Comparison of ENCODE assay signal across 28 cellular contexts in genomic region chr17:82180776-82181528, GRCh38. TPM values are rescaled to one million over a fixed set of nuclear protein-coding genes. Genes with fewer than 3 reads are reported as not detected.
DNase-seq lines count a peak whose midpoint lies in the region; ATAC-seq, FAIRE-seq and TF ChIP-seq lines count a peak whose summit lies in the region.
"Had no signal": no experiment of that assay in that cellular context is flagged by ENCODE, and none has a peak within 500 bp of the region (broad histone marks: within the 10 kb centered on the region; RNA-seq: fewer than 3 reads in every experiment).

No MANE protein-coding gene starts in this region.

- peaks cover 0 to 4% of the 10 kb centered on the region in 2 experiments; a peak in 1 of 4 replicates for H3K79me1 ChIP-seq in IMR-90 (ENCODE audit: low read depth in 1 of 2, low read length in 2 of 2)

- no peak overlapping the region for H2AFZ ChIP-seq in IMR-90 (replicated peaks; ENCODE audit: low read length, poor library complexity)

- H3K9ac ChIP-seq in IMR-90 (ENCODE audit: low read depth, low read length): no peak overlapping the region
- H3K9ac ChIP-seq: BLaER1 treated with 17β-estradiol and CSF1 and Interleukin-3, amounts not matched to agents 10 nM and 100 nM; KMS-11 had no signal

- H3K4me1 ChIP-seq in A549 (no peaks in the 10 kb centered on the region), IMR-90 (ENCODE audit: control insufficient read depth, insufficient read depth, low read length) (no peaks in the 10 kb centered on the region), lower lobe of right lung (no peaks in the 10 kb centered on the region)
- H3K4me1 ChIP-seq: SJSA1 had no signal

- no peak overlapping the region for H3K23ac ChIP-seq in IMR-90 (ENCODE audit: low read depth, low read length)

- H3K4me3 ChIP-seq in A549: no peak overlapping the region
- no peak overlapping the region for H3K4me3 ChIP-seq in IMR-90 (ENCODE audit: insufficient read depth, low read depth, low read length)
- no peak overlapping the region for H3K4me3 ChIP-seq in lower lobe of right lung
- H3K4me3 ChIP-seq: BLaER1 treated with 17β-estradiol and CSF1 and Interleukin-3, amounts not matched to agents 10 nM and 100 nM; SJSA1 had no signal

- no peaks in the 10 kb centered on the region for H3K27me3 Mint-ChIP-seq in central memory CD8-positive, alpha-beta T cell
- H3K27me3 Mint-ChIP-seq: CD4-positive, alpha-beta T cell had no signal

- H4K8ac ChIP-seq in IMR-90 (ENCODE audit: low read depth in 2 of 2, low read length in 2 of 2): no peak overlapping the region

- no peak overlapping the region for H2AK5ac ChIP-seq in IMR-90 (ENCODE audit: low read depth, low read length)

- H3K27me3 ChIP-seq in IMR-90 (ENCODE audit: control insufficient read depth, insufficient read depth, low read length): no peaks in the 10 kb centered on the region
- no peaks in the 10 kb centered on the region for H3K27me3 ChIP-seq in lower lobe of right lung (ENCODE audit: low read depth)
- H3K27me3 ChIP-seq: BLaER1 treated with 17β-estradiol and CSF1 and Interleukin-3, amounts not matched to agents 10 nM and 100 nM; SJSA1 had no signal

- H3K9me3 Mint-ChIP-seq in central memory CD8-positive, alpha-beta T cell: no peaks in the 10 kb centered on the region
- H3K9me3 Mint-ChIP-seq: CD4-positive, alpha-beta T cell had no signal

- no peaks in the 10 kb centered on the region for H3K4me1 Mint-ChIP-seq in central memory CD8-positive, alpha-beta T cell

- H3K4me2 ChIP-seq in A549 (no peak overlapping the region), IMR-90 (ENCODE audit: low read depth, low read length) (no peak overlapping the region)
- H3K4me2 ChIP-seq: KMS-11 had no signal

- no peak overlapping the region for H2BK20ac ChIP-seq in IMR-90 (ENCODE audit: low read depth, low read length)

- WGBS in A549 (ENCODE audit: missing lambda C conversion rate): 95% methylated on average over 31 of the region's 31 CpGs
- WGBS in IMR-90 (ENCODE audit: extremely low coverage in 2 of 2, insufficient read length in 1 of 2), 2 experiments: 95% methylated on average over 23 of the region's 31 CpGs; no CpG with 5 or more reads in 1 of the 2 experiments

- no peak for TF ChIP-seq CTCF in A549 (IDR thresholded peaks at IDR 0.05)
- no peak for TF ChIP-seq CTCF in IMR-90 (conservative IDR thresholded peaks at IDR 0.05; ENCODE audit: low read depth, low read length)
- no peak for TF ChIP-seq CTCF in lower lobe of right lung (IDR thresholded peaks at IDR 0.05)

- no peak overlapping the region for H2BK15ac ChIP-seq in IMR-90 (ENCODE audit: low read depth, low read length)

- H3K36me3 ChIP-seq in IMR-90 (ENCODE audit: control insufficient read depth, insufficient read depth, low read length) (peaks cover 37% of the 10 kb centered on the region), lower lobe of right lung (peaks cover 62% of the 10 kb centered on the region)

- H3K4ac ChIP-seq in IMR-90 (ENCODE audit: low read depth, low read length): no peak overlapping the region

- H2BK120ac ChIP-seq in IMR-90 (ENCODE audit: low read depth, low read length): no peak overlapping the region

- H2AK9ac ChIP-seq in IMR-90 (replicated peaks; ENCODE audit: low read depth, low read length, poor library complexity): no peak overlapping the region

- no peak for FAIRE-seq in A549 (lab: Jason Lieb, UNC)
- FAIRE-seq: A204.1, D721Med, GM12891, HTR-8/SVneo had no signal

- H3K27ac Mint-ChIP-seq in central memory CD8-positive, alpha-beta T cell (ENCODE audit: low read depth): peak overlapping the region; percentile 26
- H3K27ac Mint-ChIP-seq: CD4-positive, alpha-beta T cell had no signal

- TF ChIP-seq EP300 in A549 (IDR thresholded peaks at IDR 0.05): no peak

- DNase-seq in A549 (ENCODE audit: low read depth in 1 of 2, low spot score in 1 of 2) (no peak), IMR-90 (no peak), medulla oblongata (ENCODE audit: extremely low spot score) (peak; percentile 26), lower lobe of right lung (no peak), NCI-H2171 treated with DMSO at 0.1 percent for 48 hours (lab: John Stamatoyannopoulos, UW) (no peak)
- DNase-seq in central memory CD8-positive, alpha-beta T cell (ENCODE audit: low spot score in 2 of 2): no peak
- DNase-seq in stimulated activated naive CD4-positive, alpha-beta T cell (lab: John Stamatoyannopoulos, UW): no peak
- DNase-seq: AML-193; CD4-positive, alpha-beta T cell; EL; GF-D8; MM.1S; NCI-H1048; NCI-H1417; NCI-H187 treated with DMSO at 0.1 percent for 48 hours; NCI-H526; NCI-H82; NK-92 treated with Interleukin-12 subunit alpha and Interleukin-12 subunit beta, amount 100 ng/mL, for 24 hours; PC-3 had no signal

- POLR2A ChIA-PET in A549 (lab: Yijun Ruan, JAX): no interaction called here
- POLR2A ChIA-PET in IMR-90 (lab: Charles Lee; ENCODE audit: unreplicated experiment): no interaction called here

- CTCF ChIA-PET in A549 (lab: Yijun Ruan, JAX): interaction anchor here (0.6 to 2.6 kb wide), 7 partner anchors 9 to 159 kb away, joined by 3 to 9 read pairs (median 6); no protein-coding TSS in a partner anchor
- CTCF ChIA-PET in IMR-90 (lab: Yijun Ruan, JAX): no interaction called here

- H3K36me3 Mint-ChIP-seq in central memory CD8-positive, alpha-beta T cell (ENCODE audit: insufficient read depth): peaks cover 18% of the 10 kb centered on the region

- H3K9me3 ChIP-seq in A549 (no peaks in the 10 kb centered on the region), IMR-90 (ENCODE audit: control insufficient read depth, insufficient read depth, low read length) (no peaks in the 10 kb centered on the region), lower lobe of right lung (no peaks in the 10 kb centered on the region)
- H3K9me3 ChIP-seq: BLaER1 treated with 17β-estradiol and CSF1 and Interleukin-3, amounts not matched to agents 10 nM and 100 nM; SJSA1 had no signal

- 0 out of 2 replicates have a peak, but pooled peaks cover 6% of the 10 kb centered on the region for H3K9me1 ChIP-seq in IMR-90 (ENCODE audit: insufficient read depth, low read length)

- TF ChIP-seq RAD21 in A549 (conservative IDR thresholded peaks at IDR 0.05 in 1 of 2, IDR thresholded peaks at IDR 0.05 in 1 of 2) (no peak), IMR-90 (IDR thresholded peaks at IDR 0.05; ENCODE audit: low read length) (no peak)

- H3K14ac ChIP-seq in IMR-90 (replicated peaks; ENCODE audit: low read depth, low read length): no peak overlapping the region

- no peaks in the 10 kb centered on the region for H4K20me1 ChIP-seq in IMR-90 (ENCODE audit: insufficient read depth, low read length)

- no peak overlapping the region for H2BK5ac ChIP-seq in IMR-90 (ENCODE audit: low read depth, low read length, poor library complexity, severe bottlenecking)

- H3K56ac ChIP-seq in IMR-90 (ENCODE audit: extremely low read depth, insufficient read depth, low read length): no peak overlapping the region

- no peak overlapping the region for H3K27ac ChIP-seq in A549
- H3K27ac ChIP-seq in IMR-90 (ENCODE audit: insufficient read depth, low read length): no peak overlapping the region
- no peak overlapping the region for H3K27ac ChIP-seq in lower lobe of right lung
- H3K27ac ChIP-seq: KMS-11, SJSA1 had no signal

- no peak overlapping the region for H4K91ac ChIP-seq in IMR-90 (ENCODE audit: insufficient read depth, low read depth, low read length)

- dilution Hi-C loops in IMR-90 (cut with HindIII; ENCODE audit: low sequenced_read_pairs, unreplicated experiment): no loop called here

- TF ChIP-seq POLR2A in A549 (IDR thresholded peaks at IDR 0.05; ENCODE audit: low read length): no peak
- no peak for TF ChIP-seq POLR2A in IMR-90 (IDR thresholded peaks at IDR 0.05; ENCODE audit: low read depth, low read length)

- BruUV-seq in IMR-90 (replicated peaks; lab: Mats Ljungman, UMichigan): no TSS peak

- no peak overlapping the region for H3K4me3 Mint-ChIP-seq in central memory CD8-positive, alpha-beta T cell
- H3K4me3 Mint-ChIP-seq: CD4-positive, alpha-beta T cell had no signal

- in situ Hi-C loops in IMR-90 (cut with MboI; ENCODE audit: low sequenced_read_pairs): no loop called here

- H4K5ac ChIP-seq in IMR-90 (ENCODE audit: low read depth, low read length): no peak overlapping the region

- no peak for ATAC-seq in A549
- ATAC-seq in IMR-90 (ENCODE audit: low read depth): no peak
- no peak for ATAC-seq in central memory CD8-positive, alpha-beta T cell (replicated peaks; ENCODE audit: extremely low read depth, poor library complexity, severe bottlenecking)
- no peak for ATAC-seq in HG03342 (IDR thresholded peaks at IDR 0.05; ENCODE audit: unreplicated experiment)
- no peak for ATAC-seq in lower lobe of right lung
- ATAC-seq: PC-3, Right ventricle myocardium inferior had no signal

- no peak overlapping the region for H3K18ac ChIP-seq in IMR-90 (ENCODE audit: low read depth, low read length)

- intact Hi-C loops in IMR-90 (cut with micrococcal nuclease): no loop called here
- intact Hi-C loops in lower lobe of right lung (cut with DNase I): no loop called here

TF ChIP-seq in A549, 52 proteins besides CTCF, POLR2A, EP300 and RAD21 (continues in another document):
- TF ChIP-seq HOXB5 (CRISPR knock-in tag; IDR thresholded peaks at IDR 0.05): no peak
- TF ChIP-seq MAFK (IDR thresholded peaks at IDR 0.05; ENCODE audit: partially characterized antibody): peak; percentile 73
- no peak for TF ChIP-seq HEYL (CRISPR knock-in tag; IDR thresholded peaks at IDR 0.05)

RNA-seq across cellular contexts. Expression of gene CCDC57, which starts 31.7 kb away (rescaled TPM):
- polyA plus RNA-seq in A549 (2011; rRNA removed) (16.6 and 18.5 TPM in 2 replicates), A549 (2017; fragmentation: RNase III; extraction: RNeasy Plus Mini Kit Qiagen cat#74134 plus additional on column Dnase treatment) (18.2 to 22.1 TPM (median 18.9 TPM) in 3 replicates), IMR-90 (2012; rRNA removed) (31.3 and 32.4 TPM in 2 replicates)
- 24.3 and 29.0 TPM in 2 replicates for polyA plus RNA-seq in A549 (2012; cell fraction: cytosol; rRNA removed)
- 200 and 241 TPM in 2 replicates for polyA plus RNA-seq in A549 (2012; cell fraction: nucleus; rRNA removed)
- polyA minus RNA-seq in A549 (2011; rRNA and poly(A)+ RNA removed): 22.3 and 26.3 TPM in 2 replicates
- total RNA-seq in IMR-90 (2012; rRNA removed) (6.9 and 7.3 TPM in 2 replicates), lower lobe of right lung (63.4 TPM)
- polyA plus RNA-seq in IMR-90 (2012; cell fraction: cytosol; rRNA removed): 5.1 and 6.2 TPM in 2 replicates
- polyA plus RNA-seq in IMR-90 (2012; cell fraction: nucleus; rRNA removed; ENCODE audit: low replicate concordance): 259 and 322 TPM in 2 replicates

RNA-seq across cellular contexts. Expression of gene SLC16A3, which starts 47.9 kb away (rescaled TPM):
- 28.6 and 40.0 TPM in 2 replicates for polyA plus RNA-seq in A549 (2011; rRNA removed)
- 53.6 and 113 TPM in 2 replicates for polyA plus RNA-seq in A549 (2012; cell fraction: cytosol; rRNA removed)
- 108 and 156 TPM in 2 replicates for polyA plus RNA-seq in A549 (2012; cell fraction: nucleus; rRNA removed)
- 77.9 to 97.7 TPM (median 90.9 TPM) in 3 replicates for polyA plus RNA-seq in A549 (2017; fragmentation: RNase III; extraction: RNeasy Plus Mini Kit Qiagen cat#74134 plus additional on column Dnase treatment)
- polyA minus RNA-seq in A549 (2011; rRNA and poly(A)+ RNA removed): 31.5 TPM in 2 replicates
- 49.1 and 49.7 TPM in 2 replicates for total RNA-seq in IMR-90 (2012; rRNA removed)
- 181 and 204 TPM in 2 replicates for polyA plus RNA-seq in IMR-90 (2012; rRNA removed)
- polyA plus RNA-seq in IMR-90 (2012; cell fraction: cytosol; rRNA removed): 128 and 499 TPM in 2 replicates
- polyA plus RNA-seq in IMR-90 (2012; cell fraction: nucleus; rRNA removed; ENCODE audit: low replicate concordance): 77.3 and 325 TPM in 2 replicates
- total RNA-seq in lower lobe of right lung: 81.9 TPM
